In genomic region chr16:11283820-11284248, GRCh38 we compare ENCODE assay signal across 1 cellular context.
TF ChIP-seq lines count a peak whose summit lies in the region.

No MANE protein-coding gene starts in this region.

TF ChIP-seq in HepG2, 621 proteins besides CTCF, POLR2A, EP300 and RAD21 (continued from another document and continues in another):
- TF ChIP-seq ZNF512B (CRISPR knock-in tag; IDR thresholded peaks at IDR 0.05; ENCODE audit: borderline replicate concordance) = no peak
- no peak for TF ChIP-seq ZNF768 (CRISPR knock-in tag; IDR thresholded peaks at IDR 0.05)
- peak; percentile 60; the same call in 1 of the 2 replicates for TF ChIP-seq ZNF317 (CRISPR knock-in tag; IDR thresholded peaks at IDR 0.05)
- TF ChIP-seq ZNF816 (CRISPR knock-in tag; IDR thresholded peaks at IDR 0.05; ENCODE audit: borderline replicate concordance) = no peak
- no peak for TF ChIP-seq ZNF75D (CRISPR knock-in tag; IDR thresholded peaks at IDR 0.05; ENCODE audit: borderline replicate concordance)
- TF ChIP-seq, protein P1, sequence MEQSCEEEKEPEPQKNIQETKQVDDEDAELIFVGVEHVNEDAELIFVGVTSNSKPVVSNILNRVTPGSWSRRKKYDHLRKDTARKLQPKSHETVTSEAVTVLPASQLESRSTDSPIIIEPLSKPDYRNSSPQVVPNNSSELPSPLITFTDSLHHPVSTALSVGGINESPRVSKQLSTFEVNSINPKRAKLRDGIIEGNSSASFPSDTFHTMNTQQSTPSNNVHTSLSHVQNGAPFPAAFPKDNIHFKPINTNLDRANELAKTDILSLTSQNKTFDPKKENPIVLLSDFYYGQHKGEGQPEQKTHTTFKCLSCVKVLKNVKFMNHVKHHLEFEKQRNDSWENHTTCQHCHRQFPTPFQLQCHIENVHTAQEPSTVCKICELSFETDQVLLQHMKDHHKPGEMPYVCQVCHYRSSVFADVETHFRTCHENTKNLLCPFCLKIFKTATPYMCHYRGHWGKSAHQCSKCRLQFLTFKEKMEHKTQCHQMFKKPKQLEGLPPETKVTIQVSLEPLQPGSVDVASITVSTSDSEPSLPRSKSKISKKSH (CRISPR knock-in tag; IDR thresholded peaks at IDR 0.05; ENCODE audit: borderline replicate concordance) = no peak
- TF ChIP-seq GTF3A (CRISPR knock-in tag; conservative IDR thresholded peaks at IDR 0.05) = no peak
- TF ChIP-seq ZNF234 (CRISPR knock-in tag; conservative IDR thresholded peaks at IDR 0.05) = no peak
- TF ChIP-seq, protein P2, sequence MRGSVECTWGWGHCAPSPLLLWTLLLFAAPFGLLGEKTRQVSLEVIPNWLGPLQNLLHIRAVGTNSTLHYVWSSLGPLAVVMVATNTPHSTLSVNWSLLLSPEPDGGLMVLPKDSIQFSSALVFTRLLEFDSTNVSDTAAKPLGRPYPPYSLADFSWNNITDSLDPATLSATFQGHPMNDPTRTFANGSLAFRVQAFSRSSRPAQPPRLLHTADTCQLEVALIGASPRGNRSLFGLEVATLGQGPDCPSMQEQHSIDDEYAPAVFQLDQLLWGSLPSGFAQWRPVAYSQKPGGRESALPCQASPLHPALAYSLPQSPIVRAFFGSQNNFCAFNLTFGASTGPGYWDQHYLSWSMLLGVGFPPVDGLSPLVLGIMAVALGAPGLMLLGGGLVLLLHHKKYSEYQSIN (CRISPR knock-in tag; IDR thresholded peaks at IDR 0.05; ENCODE audit: borderline replicate concordance) = no peak
- TF ChIP-seq HES4 (CRISPR knock-in tag; IDR thresholded peaks at IDR 0.05; ENCODE audit: borderline replicate concordance) = no peak
- TF ChIP-seq KLF16 (CRISPR knock-in tag; IDR thresholded peaks at IDR 0.05) = no peak
- TF ChIP-seq YEATS2 (CRISPR knock-in tag; IDR thresholded peaks at IDR 0.05; ENCODE audit: borderline replicate concordance) = no peak
- peak; percentile 45; the same call in 1 of the 2 replicates for TF ChIP-seq RCOR2 (CRISPR knock-in tag; IDR thresholded peaks at IDR 0.05)
- TF ChIP-seq ARID5B (CRISPR knock-in tag; IDR thresholded peaks at IDR 0.05) = peak; percentile 41; the same call in 1 of the 2 replicates
- TF ChIP-seq, protein P3, sequence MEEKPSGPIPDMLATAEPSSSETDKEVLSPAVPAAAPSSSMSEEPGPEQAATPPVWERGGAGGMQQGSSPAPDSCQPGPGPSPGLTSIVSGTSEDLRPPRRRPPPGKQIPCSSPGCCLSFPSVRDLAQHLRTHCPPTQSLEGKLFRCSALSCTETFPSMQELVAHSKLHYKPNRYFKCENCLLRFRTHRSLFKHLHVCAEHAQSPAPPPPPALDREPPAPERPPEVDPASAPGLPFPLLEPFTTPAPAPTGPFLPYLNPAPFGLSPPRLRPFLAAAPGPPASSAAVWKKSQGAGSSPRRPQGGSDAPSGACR (CRISPR knock-in tag; IDR thresholded peaks at IDR 0.05) = no peak
- TF ChIP-seq ZBTB20 (CRISPR knock-in tag; IDR thresholded peaks at IDR 0.05; ENCODE audit: borderline replicate concordance, low read depth) = no peak
- TF ChIP-seq ZKSCAN8 (CRISPR knock-in tag; IDR thresholded peaks at IDR 0.05; ENCODE audit: borderline replicate concordance) = peak; percentile 78; the same call in 1 of the 2 replicates
- peak; percentile 69 for TF ChIP-seq GATAD2A (CRISPR knock-in tag; IDR thresholded peaks at IDR 0.05)
- no peak for TF ChIP-seq HOXA5 (CRISPR knock-in tag; IDR thresholded peaks at IDR 0.05)
- peak; percentile 52 for TF ChIP-seq TEAD3 (CRISPR knock-in tag; optimal IDR thresholded peaks at IDR 0.05; ENCODE audit: borderline replicate concordance)
- no peak; the same call in 1 of the 2 replicates for TF ChIP-seq DMAP1 (CRISPR knock-in tag; IDR thresholded peaks at IDR 0.05)
- no peak for TF ChIP-seq RAD51 (IDR thresholded peaks at IDR 0.05; ENCODE audit: borderline replicate concordance)
- TF ChIP-seq KLF13 (CRISPR knock-in tag; IDR thresholded peaks at IDR 0.05) = no peak
- no peak for TF ChIP-seq ZSCAN25 (CRISPR knock-in tag; IDR thresholded peaks at IDR 0.05)
- TF ChIP-seq MIER3 (CRISPR knock-in tag; IDR thresholded peaks at IDR 0.05; ENCODE audit: borderline replicate concordance) = no peak
- peak; percentile 84 for TF ChIP-seq ZNF563 (CRISPR knock-in tag; IDR thresholded peaks at IDR 0.05)
- TF ChIP-seq CBX5 (CRISPR knock-in tag; IDR thresholded peaks at IDR 0.05; ENCODE audit: borderline replicate concordance) = peak; percentile 30; the same call in 1 of the 2 replicates
- TF ChIP-seq KLF11 (CRISPR knock-in tag; IDR thresholded peaks at IDR 0.05) = no peak
- no peak for TF ChIP-seq NR2F2 (IDR thresholded peaks at IDR 0.05; ENCODE audit: borderline replicate concordance, low read depth)
- no peak for TF ChIP-seq HNRNPH1 (optimal IDR thresholded peaks at IDR 0.05; ENCODE audit: low read depth, low read length)
- TF ChIP-seq ZNF644 (CRISPR knock-in tag; IDR thresholded peaks at IDR 0.05; ENCODE audit: low read depth) = peak; percentile 50; the same call in 1 of the 2 replicates
- no peak for TF ChIP-seq SNRNP70 (IDR thresholded peaks at IDR 0.05; ENCODE audit: low read depth, low read length)
- TF ChIP-seq ZNF773 (CRISPR knock-in tag; IDR thresholded peaks at IDR 0.05; ENCODE audit: borderline replicate concordance) = no peak
- TF ChIP-seq, protein P4, sequence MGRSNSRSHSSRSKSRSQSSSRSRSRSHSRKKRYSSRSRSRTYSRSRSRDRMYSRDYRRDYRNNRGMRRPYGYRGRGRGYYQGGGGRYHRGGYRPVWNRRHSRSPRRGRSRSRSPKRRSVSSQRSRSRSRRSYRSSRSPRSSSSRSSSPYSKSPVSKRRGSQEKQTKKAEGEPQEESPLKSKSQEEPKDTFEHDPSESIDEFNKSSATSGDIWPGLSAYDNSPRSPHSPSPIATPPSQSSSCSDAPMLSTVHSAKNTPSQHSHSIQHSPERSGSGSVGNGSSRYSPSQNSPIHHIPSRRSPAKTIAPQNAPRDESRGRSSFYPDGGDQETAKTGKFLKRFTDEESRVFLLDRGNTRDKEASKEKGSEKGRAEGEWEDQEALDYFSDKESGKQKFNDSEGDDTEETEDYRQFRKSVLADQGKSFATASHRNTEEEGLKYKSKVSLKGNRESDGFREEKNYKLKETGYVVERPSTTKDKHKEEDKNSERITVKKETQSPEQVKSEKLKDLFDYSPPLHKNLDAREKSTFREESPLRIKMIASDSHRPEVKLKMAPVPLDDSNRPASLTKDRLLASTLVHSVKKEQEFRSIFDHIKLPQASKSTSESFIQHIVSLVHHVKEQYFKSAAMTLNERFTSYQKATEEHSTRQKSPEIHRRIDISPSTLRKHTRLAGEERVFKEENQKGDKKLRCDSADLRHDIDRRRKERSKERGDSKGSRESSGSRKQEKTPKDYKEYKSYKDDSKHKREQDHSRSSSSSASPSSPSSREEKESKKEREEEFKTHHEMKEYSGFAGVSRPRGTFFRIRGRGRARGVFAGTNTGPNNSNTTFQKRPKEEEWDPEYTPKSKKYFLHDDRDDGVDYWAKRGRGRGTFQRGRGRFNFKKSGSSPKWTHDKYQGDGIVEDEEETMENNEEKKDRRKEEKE (IDR thresholded peaks at IDR 0.05) = no peak
- no peak for TF ChIP-seq PREB (CRISPR knock-in tag; IDR thresholded peaks at IDR 0.05)
- TF ChIP-seq NFE2 (CRISPR knock-in tag; IDR thresholded peaks at IDR 0.05) = no peak
- no peak for TF ChIP-seq FOXJ3 (CRISPR knock-in tag; IDR thresholded peaks at IDR 0.05; ENCODE audit: borderline replicate concordance)
- no peak; the same call in 1 of the 2 replicates for TF ChIP-seq HOMEZ (CRISPR knock-in tag; IDR thresholded peaks at IDR 0.05; ENCODE audit: low read depth)
- TF ChIP-seq GFI1 (CRISPR knock-in tag; IDR thresholded peaks at IDR 0.05; ENCODE audit: borderline replicate concordance) = 0 out of 2 replicates have a peak, but pooled peaks have one; percentile 29
- TF ChIP-seq JUN (CRISPR knock-in tag; IDR thresholded peaks at IDR 0.05) = 0 out of 2 replicates have a peak, but pooled peaks have one; percentile 32
- no peak for TF ChIP-seq MAF1 (CRISPR knock-in tag; IDR thresholded peaks at IDR 0.05; ENCODE audit: borderline replicate concordance)
- no peak for TF ChIP-seq ZSCAN20 (CRISPR knock-in tag; IDR thresholded peaks at IDR 0.05; ENCODE audit: borderline replicate concordance)
- TF ChIP-seq NFIB (CRISPR knock-in tag; IDR thresholded peaks at IDR 0.05; ENCODE audit: borderline replicate concordance) = no peak
- TF ChIP-seq ZNF138 (CRISPR knock-in tag; IDR thresholded peaks at IDR 0.05; ENCODE audit: low read depth) = no peak
- TF ChIP-seq CHCHD3 (CRISPR knock-in tag; IDR thresholded peaks at IDR 0.05) = no peak
- no peak for TF ChIP-seq SIX4 (CRISPR knock-in tag; IDR thresholded peaks at IDR 0.05)
- TF ChIP-seq NR2F1 (CRISPR knock-in tag; IDR thresholded peaks at IDR 0.05) = no peak
- TF ChIP-seq ZNF510 (CRISPR knock-in tag; IDR thresholded peaks at IDR 0.05; ENCODE audit: low read depth) = no peak
- no peak for TF ChIP-seq RFX5 (IDR thresholded peaks at IDR 0.05; ENCODE audit: low read depth, low read length)
- TF ChIP-seq FOSL1 (CRISPR knock-in tag; IDR thresholded peaks at IDR 0.05; ENCODE audit: borderline replicate concordance) = no peak
- no peak for TF ChIP-seq FUBP1 (CRISPR knock-in tag; IDR thresholded peaks at IDR 0.05; ENCODE audit: borderline replicate concordance)
- peak; percentile 41; the same call in 1 of the 2 replicates for TF ChIP-seq CHD4 (IDR thresholded peaks at IDR 0.05; ENCODE audit: borderline replicate concordance, low read length)
